In genomic region chr6:39891976-39892375, GRCh38 we compare ENCODE assay signal across 12 cellular contexts.
"Had no signal": no experiment of that assay in that cellular context is flagged by ENCODE, and none has a peak within 500 bp of the region (broad histone marks: within the 10 kb centered on the region; RNA-seq: fewer than 3 reads in every experiment).

No MANE protein-coding gene starts in this region.

- H3K27me3 ChIP-seq: cardiac muscle cell, testis, uterus had no signal

- H3K4me1 Mint-ChIP-seq: natural killer cell had no signal

- H3K9me3 Mint-ChIP-seq: activated naive CD4-positive, alpha-beta T cell treated with anti-CD3 and anti-CD28 coated beads, Interleukin-2, amount 50 U/mL, for 72 hours; natural killer cell had no signal

- H3K4me3 Mint-ChIP-seq: natural killer cell had no signal

- H3K27ac ChIP-seq: cardiac muscle cell, testis, uterus had no signal

- H3K9me3 ChIP-seq: mucosa of descending colon, testis, uterus had no signal

- H3K4me3 ChIP-seq: cardiac muscle cell, coronary artery, mucosa of descending colon, testis, uterus had no signal

- DNase-seq: activated CD4-positive, alpha-beta T cell treated with anti-CD3 and anti-CD28 coated beads, Interleukin-2, amount 50 U/mL, for 1 hour; activated T-cell treated with anti-CD3 and anti-CD28 coated beads for 4 hours; effector CD8-positive, alpha-beta T cell; natural killer cell; stimulated activated naive CD4-positive, alpha-beta T cell had no signal

- H3K4me1 ChIP-seq: uterus had no signal

- H3K36me3 ChIP-seq: cardiac muscle cell, uterus had no signal

- H3K27ac Mint-ChIP-seq: activated naive CD4-positive, alpha-beta T cell treated with anti-CD3 and anti-CD28 coated beads, Interleukin-2, amount 50 U/mL, for 72 hours; natural killer cell; progenitor cell of endocrine pancreas had no signal

- H3K36me3 Mint-ChIP-seq: activated naive CD4-positive, alpha-beta T cell treated with anti-CD3 and anti-CD28 coated beads, Interleukin-2, amount 50 U/mL, for 72 hours; natural killer cell had no signal
